ENCODE assay signal across 24 cellular contexts in genomic region chr13:72637561-72637960, GRCh38.
"Had no signal": no experiment of that assay in that cellular context is flagged by ENCODE, and none has a peak within 500 bp of the region (broad histone marks: within the 10 kb centered on the region; RNA-seq: fewer than 3 reads in every experiment).

No MANE protein-coding gene starts in this region.

- H3K27ac Mint-ChIP-seq: activated B cell treated with CpG ODN at 0.5 μM for 24 hours; activated CD4-positive, alpha-beta memory T cell treated with anti-CD3 and anti-CD28 coated beads for 36 hours; activated naive CD8-positive, alpha-beta T cell treated with anti-CD3 and anti-CD28 coated beads for 36 hours; endodermal cell; mesothelial cell of epicardium; natural killer cell; stimulated activated memory B cell treated with anti-CD40 and anti-IgM and Interleukin-4, amounts not matched to agents 10 μg/mL and 1 μg/mL and 100 μg/mL, for 72 hours had no signal

- H3K4me3 ChIP-seq: coronary artery, heart right ventricle, lung, pancreas, psoas muscle, upper lobe of left lung had no signal

- H3K9me3 Mint-ChIP-seq: activated B cell treated with CpG ODN at 0.5 μM for 24 hours; activated CD4-positive, alpha-beta memory T cell treated with anti-CD3 and anti-CD28 coated beads for 36 hours; activated naive CD8-positive, alpha-beta T cell treated with anti-CD3 and anti-CD28 coated beads for 36 hours; endodermal cell; natural killer cell; stimulated activated memory B cell treated with anti-CD40 and anti-IgM and Interleukin-4, amounts not matched to agents 10 μg/mL and 1 μg/mL and 100 μg/mL, for 72 hours had no signal

- ATAC-seq: heart right ventricle; left lobe of liver; natural killer cell; pancreas; psoas muscle; right cardiac atrium; SK-N-SH treated with all-trans-retinoic acid at 6 μM for 48 hours; stimulated activated memory B cell treated with anti-CD40 and anti-IgM and Interleukin-4, amounts not matched to agents 10 μg/mL and 1 μg/mL and 100 μg/mL, for 72 hours had no signal

- H3K9me3 ChIP-seq: neutrophil, pancreas, psoas muscle, upper lobe of left lung had no signal

- H3K4me1 ChIP-seq: heart right ventricle, pancreas, psoas muscle, upper lobe of left lung had no signal

- H3K27ac ChIP-seq: coronary artery, heart right ventricle, neutrophil, pancreas, psoas muscle, upper lobe of left lung had no signal

- H3K4me1 Mint-ChIP-seq: activated B cell treated with CpG ODN at 0.5 μM for 24 hours; activated naive CD8-positive, alpha-beta T cell treated with anti-CD3 and anti-CD28 coated beads for 36 hours; natural killer cell; stimulated activated memory B cell treated with anti-CD40 and anti-IgM and Interleukin-4, amounts not matched to agents 10 μg/mL and 1 μg/mL and 100 μg/mL, for 72 hours had no signal

- H3K36me3 ChIP-seq: heart right ventricle, neutrophil, pancreas, upper lobe of left lung had no signal

- H3K4me3 Mint-ChIP-seq: activated B cell treated with CpG ODN at 0.5 μM for 24 hours; activated CD4-positive, alpha-beta memory T cell treated with anti-CD3 and anti-CD28 coated beads for 36 hours; activated naive CD8-positive, alpha-beta T cell treated with anti-CD3 and anti-CD28 coated beads for 36 hours; endodermal cell; mesothelial cell of epicardium; natural killer cell; stimulated activated memory B cell treated with anti-CD40 and anti-IgM and Interleukin-4, amounts not matched to agents 10 μg/mL and 1 μg/mL and 100 μg/mL, for 72 hours had no signal

- H3K27me3 ChIP-seq: heart right ventricle, neutrophil, pancreas, upper lobe of left lung had no signal

- H3K27me3 Mint-ChIP-seq: activated B cell treated with CpG ODN at 0.5 μM for 24 hours; activated CD4-positive, alpha-beta memory T cell treated with anti-CD3 and anti-CD28 coated beads for 36 hours; activated naive CD8-positive, alpha-beta T cell treated with anti-CD3 and anti-CD28 coated beads for 36 hours had no signal

- DNase-seq: activated B cell treated with CpG ODN at 0.5 μM for 24 hours; activated CD4-positive, alpha-beta memory T cell treated with anti-CD3 and anti-CD28 coated beads for 36 hours; activated CD4-positive, alpha-beta T cell treated with anti-CD3 and anti-CD28 coated beads for 4 hours; activated naive CD4-positive, alpha-beta T cell treated with Interleukin-2 at 50 U/mL for 16 hours; activated naive CD8-positive, alpha-beta T cell treated with anti-CD3 and anti-CD28 coated beads for 36 hours; activated T-cell treated with anti-CD3 and anti-CD28 coated beads, Interleukin-2, amount 50 U/mL, for 48 hours; cerebellar nuclear complex; endodermal cell; heart right ventricle; natural killer cell; pancreas; psoas muscle; right cardiac atrium; stimulated activated CD4-positive, alpha-beta T cell treated with anti-CD3 and anti-CD28 coated beads, Interleukin-1b, Interleukin-23, amount 100 ng/mL, for 48 hours; T-helper 1 cell; T1000; upper lobe of left lung had no signal
